10 cellular contexts compared by ENCODE assay signal in genomic region chr12:52539024-52539820, GRCh38. TPM values are rescaled to one million over a fixed set of nuclear protein-coding genes. Genes with fewer than 3 reads are reported as not detected.
A peak's percentile ranks its signal among the peaks of the same experiment; 100 is the strongest.
DNase-seq lines count a peak whose midpoint lies in the region; ATAC-seq, FAIRE-seq and TF ChIP-seq lines count a peak whose summit lies in the region.
"Had no signal": no experiment of that assay in that cellular context is flagged by ENCODE, and none has a peak within 500 bp of the region (broad histone marks: within the 10 kb centered on the region; RNA-seq: fewer than 3 reads in every experiment).

No MANE protein-coding gene starts in this region.

- TF ChIP-seq POLR2A in GM12892 (IDR thresholded peaks at IDR 0.05; ENCODE audit: low read depth, low read length): no peak

- FAIRE-seq in GM12892 (lab: Jason Lieb, UNC): no peak

- H3K27ac Mint-ChIP-seq in central memory CD8-positive, alpha-beta T cell (ENCODE audit: low read depth): peak overlapping the region; percentile 38
- H3K27ac Mint-ChIP-seq: activated naive CD8-positive, alpha-beta T cell had no signal

- no peak overlapping the region for H3K4me3 ChIP-seq in skeletal muscle cell (ENCODE audit: low read depth, low read length)
- H3K4me3 ChIP-seq: gastrocnemius medialis had no signal

- ATAC-seq in central memory CD8-positive, alpha-beta T cell (replicated peaks; ENCODE audit: extremely low read depth, poor library complexity, severe bottlenecking): no peak
- ATAC-seq: gastrocnemius medialis had no signal

- peaks cover 12% of the 10 kb centered on the region for H3K4me1 Mint-ChIP-seq in central memory CD8-positive, alpha-beta T cell

- no peak overlapping the region for H3K4me3 Mint-ChIP-seq in central memory CD8-positive, alpha-beta T cell
- H3K4me3 Mint-ChIP-seq: activated naive CD8-positive, alpha-beta T cell had no signal

- DNase-seq in HCEC 1CT: peak; percentile 41
- peak; percentile 81 for DNase-seq in NCI-H2171 (lab: John Stamatoyannopoulos, UW)
- DNase-seq in central memory CD8-positive, alpha-beta T cell (ENCODE audit: low spot score in 2 of 2): no peak
- peak; percentile 13 for DNase-seq in skeletal muscle cell (ENCODE audit: low read depth)
- no peak for DNase-seq in NCI-H1436 treated with DMSO at 0.1 percent for 48 hours (lab: John Stamatoyannopoulos, UW)
- DNase-seq in hippocampal formation (lab: John Stamatoyannopoulos, UW): no peak
- no peak for DNase-seq in D341Med (ENCODE audit: low spot score)
- DNase-seq in GM12892 (ENCODE audit: insufficient read length): no peak
- DNase-seq: gastrocnemius medialis had no signal

- peaks cover 6% of the 10 kb centered on the region for H3K36me3 Mint-ChIP-seq in central memory CD8-positive, alpha-beta T cell (ENCODE audit: insufficient read depth)
- H3K36me3 Mint-ChIP-seq: activated naive CD8-positive, alpha-beta T cell had no signal

- H3K9me3 Mint-ChIP-seq in central memory CD8-positive, alpha-beta T cell: no peaks in the 10 kb centered on the region

- H3K27me3 Mint-ChIP-seq in central memory CD8-positive, alpha-beta T cell: no peaks in the 10 kb centered on the region
- H3K27me3 Mint-ChIP-seq: activated naive CD8-positive, alpha-beta T cell had no signal

RNA-seq across cellular contexts. Expression of gene KRT71, which starts 13.7 kb away (rescaled TPM):
- polyA plus RNA-seq in GM12892 (2012; ENCODE audit: missing spikeins): not detected

RNA-seq across cellular contexts. Expression of gene KRT5, which starts 19.0 kb away (rescaled TPM):
- polyA plus RNA-seq in GM12892 (2012; ENCODE audit: missing spikeins): not detected

RNA-seq across cellular contexts. Expression of gene KRT74, which starts 34.4 kb away (rescaled TPM):
- 0.08 TPM for polyA plus RNA-seq in GM12892 (2012; ENCODE audit: missing spikeins)

RNA-seq across cellular contexts. Expression of gene KRT6A, which starts 46.2 kb away (rescaled TPM):
- polyA plus RNA-seq in GM12892 (2012; ENCODE audit: missing spikeins): not detected

Comparison
In these comparisons a context has a peak if more than half of its experiments do, and no peak if none do; other contexts are left out.
1. DNase-seq: peak in HCEC 1CT (single experiment), NCI-H2171 (single experiment) and skeletal muscle cell (single experiment); none in central memory CD8-positive, alpha-beta T cell (0 of 2), NCI-H1436 treated with DMSO at 0.1 percent for 48 hours (single experiment), hippocampal formation (0 of 2), D341Med (single experiment) and GM12892 (single experiment).